Comparison of ENCODE assay signal across 21 cellular contexts in the genomic region with DNA sequence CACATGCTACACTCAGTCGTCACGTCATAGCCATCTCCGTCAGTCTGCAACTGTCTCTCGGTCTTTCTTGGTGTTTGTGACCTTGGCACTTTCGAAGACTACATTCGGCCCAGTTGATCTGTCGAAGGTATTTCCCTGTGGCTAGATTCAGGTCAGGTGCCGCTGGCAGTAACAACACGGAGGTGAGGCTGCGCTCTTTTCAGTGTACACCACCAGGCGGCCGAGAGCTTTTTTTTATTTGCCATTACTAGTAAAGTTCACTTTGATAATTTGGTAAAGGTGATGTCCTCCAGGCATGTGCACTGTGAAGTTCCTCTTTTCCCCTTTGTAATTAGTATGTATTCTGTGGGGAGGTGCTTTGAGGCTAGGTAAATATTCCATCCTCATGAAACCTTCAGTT. TPM values are rescaled to one million over a fixed set of nuclear protein-coding genes. Genes with fewer than 3 reads are reported as not detected.
DNase-seq lines count a peak whose midpoint lies in the region; ATAC-seq and TF ChIP-seq lines count a peak whose summit lies in the region.
"Had no signal": no experiment of that assay in that cellular context is flagged by ENCODE, and none has a peak within 500 bp of the region (broad histone marks: within the 10 kb centered on the region; RNA-seq: fewer than 3 reads in every experiment).

No MANE protein-coding gene starts in this region.

- H3K27me3 ChIP-seq in GM23338 (ENCODE audit: insufficient read depth) (no peaks in the 10 kb centered on the region), endodermal cell (ENCODE audit: control insufficient read depth, insufficient read depth, low read length, poor library complexity, severe bottlenecking) (no peaks in the 10 kb centered on the region), mesendoderm (ENCODE audit: insufficient read depth, low read length, poor library complexity) (no peaks in the 10 kb centered on the region), transverse colon (no peaks in the 10 kb centered on the region)

- ATAC-seq in GM23338 = peak; percentile 59; the same call in 2 of the 3 replicates
- ATAC-seq in activated CD8-positive, alpha-beta T cell treated with anti-CD3 and anti-CD28 coated beads for 36 hours = no peak
- ATAC-seq: HepG2 had no signal

- H2BK15ac ChIP-seq in mesendoderm (replicated peaks; ENCODE audit: low read depth) = no peak overlapping the region

- H3K27ac Mint-ChIP-seq in GM23338 (no peak overlapping the region), endodermal cell (no peak overlapping the region)
- no peak overlapping the region for H3K27ac Mint-ChIP-seq in activated CD8-positive, alpha-beta T cell treated with anti-CD3 and anti-CD28 coated beads for 36 hours

- H3K4me3 Mint-ChIP-seq in GM23338 = no peak overlapping the region
- H3K4me3 Mint-ChIP-seq in endodermal cell = no peak overlapping the region
- no peak overlapping the region for H3K4me3 Mint-ChIP-seq in activated CD8-positive, alpha-beta T cell treated with anti-CD3 and anti-CD28 coated beads for 36 hours

- DNase-seq in GM23338 (ENCODE audit: low spot score) = peak; percentile 68
- DNase-seq in NAMALWA (ENCODE audit: low spot score) = peak; percentile 4
- no peak for DNase-seq in endodermal cell
- peak; percentile 20 for DNase-seq in mesendoderm
- no peak for DNase-seq in NCI-H2081 treated with DMSO at 0.1 percent for 48 hours (lab: John Stamatoyannopoulos, UW)
- DNase-seq in activated CD8-positive, alpha-beta T cell treated with anti-CD3 and anti-CD28 coated beads for 36 hours = no peak
- DNase-seq in transverse colon = no peak
- no peak for DNase-seq in activated gamma-delta T cell (lab: John Stamatoyannopoulos, UW)
- DNase-seq: DMS153, DND-41, GOT3, Karpas-422, NCI-H1092 treated with DMSO at 0.1 percent for 48 hours, NCI-H1436, NCI-H187, NCI-H446 treated with DMSO at 0.1 percent for 48 hours, NCI-H526, NCI-H82, SHP77 had no signal

- H4K5ac ChIP-seq in mesendoderm (ENCODE audit: low read length) = no peak overlapping the region

- POLR2A ChIA-PET in activated CD8-positive, alpha-beta T cell treated with anti-CD3 and anti-CD28 coated beads for 36 hours (lab: Charles Lee) = interaction anchor here (0.6 kb wide), 1 partner anchor 22 kb away, joined by 3 read pairs; no protein-coding TSS in a partner anchor

- H3K36me3 Mint-ChIP-seq in GM23338 (ENCODE audit: low read depth) (peaks cover 35% of the 10 kb centered on the region), endodermal cell (ENCODE audit: low read depth) (peaks cover 62% of the 10 kb centered on the region)
- peaks cover 10% of the 10 kb centered on the region for H3K36me3 Mint-ChIP-seq in activated CD8-positive, alpha-beta T cell treated with anti-CD3 and anti-CD28 coated beads for 36 hours (ENCODE audit: low read depth)

- peaks cover 1% of the 10 kb centered on the region for H3K27me3 Mint-ChIP-seq in GM23338 (ENCODE audit: insufficient read depth, low read depth, poor library complexity)
- no peaks in the 10 kb centered on the region for H3K27me3 Mint-ChIP-seq in endodermal cell (ENCODE audit: insufficient read depth)
- no peaks in the 10 kb centered on the region for H3K27me3 Mint-ChIP-seq in activated CD8-positive, alpha-beta T cell treated with anti-CD3 and anti-CD28 coated beads for 36 hours

- H3K4me1 Mint-ChIP-seq in GM23338 (peaks cover 6% of the 10 kb centered on the region; the same call in 2 of the 3 replicates), endodermal cell (peaks cover 23% of the 10 kb centered on the region)
- peaks cover 4% of the 10 kb centered on the region for H3K4me1 Mint-ChIP-seq in activated CD8-positive, alpha-beta T cell treated with anti-CD3 and anti-CD28 coated beads for 36 hours (ENCODE audit: low read depth)

- no peak overlapping the region for H3K9ac ChIP-seq in endodermal cell (ENCODE audit: extremely low read depth, low read length, poor library complexity, severe bottlenecking)
- H3K9ac ChIP-seq in mesendoderm (ENCODE audit: low read length) = no peak overlapping the region

- in situ Hi-C loops in transverse colon (cut with MboI; ENCODE audit: low pct_ligation_motif_present in 1 of 4, low pct_unique_long_range_greater_than_20kb in 1 of 4, low sequenced_read_pairs in 3 of 4) = no loop called here

- H3K4me3 ChIP-seq in GM23338 = no peak overlapping the region
- no peak overlapping the region for H3K4me3 ChIP-seq in endodermal cell (ENCODE audit: low read length)
- H3K4me3 ChIP-seq in mesendoderm (ENCODE audit: low read length) = no peak overlapping the region
- no peak overlapping the region for H3K4me3 ChIP-seq in transverse colon

- no peak overlapping the region for H2AFZ ChIP-seq in GM23338

- no peaks in the 10 kb centered on the region for H3F3A ChIP-seq in GM23338 (replicated peaks; ENCODE audit: low read depth)

- no peak overlapping the region for H2BK5ac ChIP-seq in mesendoderm (ENCODE audit: low read length)

- H3K79me1 ChIP-seq in mesendoderm (ENCODE audit: low read length) = peaks cover 2% of the 10 kb centered on the region

- H3K9me3 ChIP-seq in endodermal cell (ENCODE audit: control insufficient read depth, low read length) = peaks cover 32% of the 10 kb centered on the region
- H3K9me3 ChIP-seq in transverse colon = no peaks in the 10 kb centered on the region

- CTCF ChIA-PET in activated CD8-positive, alpha-beta T cell treated with anti-CD3 and anti-CD28 coated beads for 36 hours (lab: Charles Lee) = no interaction called here

- WGBS in endodermal cell (ENCODE audit: insufficient coverage in 1 of 2, insufficient read length in 1 of 2), 2 experiments = 92 to 95% methylated on average over 12 of the region's 12 CpGs
- WGBS in mesendoderm (ENCODE audit: extremely low coverage, insufficient coverage, low lambda C conversion rate) = no CpG with 5 or more reads among the region's 12 CpGs
- WGBS in transverse colon (ENCODE audit: low coverage in 1 of 2), 2 donors = 93% methylated on average over 3 to 12 of the region's 12 CpGs

- H3K36me3 ChIP-seq in GM23338 (ENCODE audit: insufficient read depth) (no peaks in the 10 kb centered on the region), endodermal cell (ENCODE audit: control insufficient read depth, insufficient read depth, low read length) (peaks cover 86% of the 10 kb centered on the region), mesendoderm (ENCODE audit: control insufficient read depth, insufficient read depth, low read length) (no peaks in the 10 kb centered on the region), transverse colon (no peaks in the 10 kb centered on the region)

- H3K18ac ChIP-seq in mesendoderm (ENCODE audit: low read length) = no peak overlapping the region

- H3K27ac ChIP-seq in GM23338 (ENCODE audit: low read depth) = no peak overlapping the region
- H3K27ac ChIP-seq in endodermal cell (ENCODE audit: low read depth, low read length) = no peak overlapping the region
- no peak overlapping the region for H3K27ac ChIP-seq in mesendoderm (ENCODE audit: low read depth, low read length)
- H3K27ac ChIP-seq in transverse colon = no peak overlapping the region
- H3K27ac ChIP-seq: RWPE1 had no signal

- H4K20me1 ChIP-seq in GM23338 (replicated peaks; ENCODE audit: insufficient read depth) = peaks cover 8% of the 10 kb centered on the region; the same call in 1 of the 2 replicates

- no peak overlapping the region for H3K4ac ChIP-seq in mesendoderm (ENCODE audit: low read depth, low read length)

- peak; percentile 25 to 54; a peak in 3 of 4 replicates for TF ChIP-seq CTCF in GM23338 (conservative IDR thresholded peaks at IDR 0.05; ENCODE audit: low read depth in 2 of 2)
- TF ChIP-seq CTCF in endodermal cell (conservative IDR thresholded peaks at IDR 0.05) = peak; percentile 60
- no peak for TF ChIP-seq CTCF in activated CD8-positive, alpha-beta T cell treated with anti-CD3 and anti-CD28 coated beads for 36 hours (IDR thresholded peaks at IDR 0.05)
- no peak for TF ChIP-seq CTCF in transverse colon (IDR thresholded peaks at IDR 0.05)

- H4K8ac ChIP-seq in mesendoderm (ENCODE audit: low read depth, low read length) = no peak overlapping the region

- no peaks in the 10 kb centered on the region for H3K4me1 ChIP-seq in GM23338 (ENCODE audit: insufficient read depth)
- no peaks in the 10 kb centered on the region for H3K4me1 ChIP-seq in endodermal cell (ENCODE audit: control insufficient read depth, insufficient read depth, low read length)
- H3K4me1 ChIP-seq in mesendoderm (ENCODE audit: control insufficient read depth, low read depth, low read length) = no peaks in the 10 kb centered on the region
- peaks cover 0 to 3% (median 0%) of the 10 kb centered on the region in 4 donors for H3K4me1 ChIP-seq in transverse colon

- H2BK120ac ChIP-seq in mesendoderm (ENCODE audit: low read depth, low read length) = no peak overlapping the region

- H3K9me3 Mint-ChIP-seq in GM23338 (peaks cover 6% of the 10 kb centered on the region), endodermal cell (peaks cover 23% of the 10 kb centered on the region)
- H3K9me3 Mint-ChIP-seq in activated CD8-positive, alpha-beta T cell treated with anti-CD3 and anti-CD28 coated beads for 36 hours = peaks cover 2% of the 10 kb centered on the region

- H2AK5ac ChIP-seq in mesendoderm (ENCODE audit: low read length) = no peak overlapping the region

- H3K9me2 ChIP-seq in GM23338 (ENCODE audit: insufficient read depth) = no peaks in the 10 kb centered on the region

- TF ChIP-seq POLR2A in transverse colon (IDR thresholded peaks at IDR 0.05) = no peak

- intact Hi-C loops in activated CD8-positive, alpha-beta T cell treated with anti-CD3 and anti-CD28 coated beads for 36 hours (cut with micrococcal nuclease) = no loop called here
- intact Hi-C loops in transverse colon (cut with DNase I; ENCODE audit: low total_unique reads) = no loop called here

- no peak for TF ChIP-seq EP300 in transverse colon (IDR thresholded peaks at IDR 0.05; ENCODE audit: low read depth)

- H3K79me2 ChIP-seq in GM23338 (replicated peaks; ENCODE audit: insufficient read depth) (peaks cover 8% of the 10 kb centered on the region; the same call in 1 of the 2 replicates), mesendoderm (ENCODE audit: control insufficient read depth, insufficient read depth, low read length) (no peaks in the 10 kb centered on the region)

- H3K4me2 ChIP-seq in GM23338 (no peak overlapping the region), mesendoderm (ENCODE audit: low read length) (no peak overlapping the region)

- no peak overlapping the region for H3K23ac ChIP-seq in mesendoderm (ENCODE audit: low read length)

- H3K56ac ChIP-seq in mesendoderm (ENCODE audit: low read length) = no peak overlapping the region

RNA-seq across cellular contexts. Expression of gene RNF130, which starts 49.7 kb away (rescaled TPM):
- total RNA-seq in GM23338 (2014; rRNA removed; shearing (Covaris generic)) = 65.1 and 97.3 TPM in 2 replicates
- polyA plus RNA-seq in GM23338 (2016; fragmentation: Nextera tagmentation; extraction: Ambion mirVana) = 55.1 and 60.1 TPM in 2 replicates
- total RNA-seq in endodermal cell = 10 to 100 TPM; 64.7 to 74.4 TPM
- 120 TPM for polyA plus RNA-seq in endodermal cell (2013, experiment 1 of 2)
- polyA plus RNA-seq in endodermal cell (2013, experiment 2 of 2) = 106 TPM
- polyA plus RNA-seq in mesendoderm (2013, experiment 1 of 2) = 41.0 TPM
- polyA plus RNA-seq in mesendoderm (2013, experiment 2 of 2) = 42.5 TPM
- total RNA-seq in activated CD8-positive, alpha-beta T cell treated with anti-CD3 and anti-CD28 coated beads for 36 hours = 10 to 100 TPM; 10.1 to 10.6 TPM
- total RNA-seq in transverse colon = 10 to 100 TPM; 62.2 to 95.2 (median 70.3) TPM

Comparison
In these comparisons a context has a peak if more than half of its experiments do, and no peak if none do; other contexts are left out.
1. DNase-seq: peak in GM23338 (single experiment), NAMALWA (single experiment) and mesendoderm (single experiment); none in endodermal cell (single experiment), NCI-H2081 treated with DMSO at 0.1 percent for 48 hours (single experiment), activated CD8-positive, alpha-beta T cell treated with anti-CD3 and anti-CD28 coated beads for 36 hours (single experiment), transverse colon (single experiment) and activated gamma-delta T cell (single experiment).
2. CTCF ChIP-seq: peak in GM23338 (2 of 2) and endodermal cell (single experiment); none in activated CD8-positive, alpha-beta T cell treated with anti-CD3 and anti-CD28 coated beads for 36 hours (single experiment) and transverse colon (0 of 5).